ENCODE assay signal across 18 cellular contexts in the genomic region with DNA sequence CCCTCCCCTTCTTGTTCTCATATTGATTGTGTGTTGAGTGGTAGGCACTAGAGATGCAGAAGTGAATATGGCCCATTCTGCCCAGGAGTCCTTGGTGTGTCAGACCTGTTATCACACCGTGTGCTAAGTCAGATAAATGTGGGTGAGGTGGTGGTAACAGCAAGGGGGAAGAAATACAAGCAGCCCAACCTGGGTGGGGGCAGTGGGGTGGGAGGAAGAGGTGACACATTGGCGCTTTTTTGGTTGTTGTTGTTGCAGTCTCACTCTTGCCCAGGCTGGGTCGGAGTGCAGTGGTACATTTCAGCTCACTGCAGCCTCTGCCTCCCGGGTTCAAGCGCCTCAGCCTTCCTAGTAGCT. TPM values are rescaled to one million over a fixed set of nuclear protein-coding genes. Genes with fewer than 3 reads are reported as not detected.
A peak's percentile ranks its signal among the peaks of the same experiment; 100 is the strongest.
DNase-seq lines count a peak whose midpoint lies in the region; ATAC-seq, FAIRE-seq and TF ChIP-seq lines count a peak whose summit lies in the region.
"Had no signal": no experiment of that assay in that cellular context is flagged by ENCODE, and none has a peak within 500 bp of the region (broad histone marks: within the 10 kb centered on the region; RNA-seq: fewer than 3 reads in every experiment).

No MANE protein-coding gene starts in this region.

- in situ Hi-C loops in GM12878 (cut with MboI): loop anchor here (10.0 kb wide), 2 partner anchors 206 to 214 kb away; no protein-coding TSS in a partner anchor

- no TSS peak for BruUV-seq in GM12878 (replicated peaks; lab: Mats Ljungman, UMichigan)

- H2AFZ ChIP-seq in GM12878 (ENCODE audit: control insufficient read depth, low read depth, low read length): no peak overlapping the region

- peak; percentile 10 for DNase-seq in activated CD4-positive, alpha-beta T cell treated with anti-CD3 and anti-CD28 coated beads, Interleukin-2, amount 50 U/mL, for 1 hour
- no peak for DNase-seq in activated CD4-positive, alpha-beta T cell treated with anti-CD3 and anti-CD28 coated beads, Interleukin-2, amount 10 ng/mL, durations not matched to agents 7 days and 5 days
- DNase-seq in T-cell: peak in 31 of 34 experiments; percentile 12 to 70 (median 43)
- no peak for DNase-seq in GM12878 (ENCODE audit: low read depth, low spot score)
- DNase-seq in small intestine: no peak
- DNase-seq in NOMO-1 (lab: John Stamatoyannopoulos, UW; ENCODE audit: unreplicated experiment in 2 of 2): no peak
- DNase-seq in NCI-H1105 treated with DMSO at 0.1 percent for 48 hours (lab: John Stamatoyannopoulos, UW): no peak
- DNase-seq: activated CD4-positive, alpha-beta T cell treated with anti-CD3 and anti-CD28 coated beads, Interleukin-2, amount 50 U/mL, for 48 hours; H7; mammary epithelial cell; NCI-H1694 treated with DMSO at 0.1 percent for 48 hours; NCI-H510A had no signal

- H3K79me2 ChIP-seq in GM12878 (ENCODE audit: control insufficient read depth, insufficient read depth, low read length): peaks cover 100% of the 10 kb centered on the region

- no peak for TF ChIP-seq RAD21 in GM12878 (IDR thresholded peaks at IDR 0.05; ENCODE audit: insufficient read depth, low read depth, low read length)

- H3K27ac Mint-ChIP-seq in activated CD4-positive, alpha-beta T cell treated with anti-CD3 and anti-CD28 coated beads, Interleukin-2, amount 10 ng/mL, durations not matched to agents 7 days and 5 days: no peak overlapping the region
- peak overlapping the region; percentile 82 to 84 for H3K27ac Mint-ChIP-seq in T-cell

- H3K27me3 ChIP-seq in GM12878 (replicated peaks in 1 of 2; ENCODE audit: control insufficient read depth in 2 of 2, insufficient read depth in 2 of 2, low read length in 1 of 2) (no peaks in the 10 kb centered on the region), small intestine (ENCODE audit: control insufficient read depth in 2 of 2, insufficient read depth in 2 of 2, low read length in 2 of 2) (no peaks in the 10 kb centered on the region)
- H3K27me3 ChIP-seq: ascending aorta, neutrophil had no signal

- TF ChIP-seq EP300 in GM12878 (IDR thresholded peaks at IDR 0.05; ENCODE audit: borderline replicate concordance in 1 of 2, control insufficient read depth in 1 of 2, low read depth in 2 of 2, low read length in 2 of 2): no peak

- no peak overlapping the region for H3K4me3 Mint-ChIP-seq in activated CD4-positive, alpha-beta T cell treated with anti-CD3 and anti-CD28 coated beads, Interleukin-2, amount 10 ng/mL, durations not matched to agents 7 days and 5 days
- peak overlapping the region in 2 of 3 donors; percentile 36 to 47 for H3K4me3 Mint-ChIP-seq in T-cell

- intact Hi-C loops in GM12878 (cut with micrococcal nuclease; ENCODE audit: unreplicated experiment): no loop called here

- RAD21 ChIA-PET in GM12878 (lab: Charles Lee; ENCODE audit: unreplicated experiment): interaction anchor here (1.0 to 2.0 kb wide), 4 partner anchors 9 to 100 kb away, joined by 3 to 12 read pairs (median 6); no protein-coding TSS in a partner anchor

- SMC1A ChIA-PET in GM12878 (lab: Charles Lee; ENCODE audit: uncharacterized antibody, unreplicated experiment): interaction anchor here (0.6 to 3.0 kb wide), 10 partner anchors 8 to 202 kb away, joined by 3 to 11 read pairs (median 4); no protein-coding TSS in a partner anchor

- peak overlapping the region; percentile 17; the same call in 1 of the 2 replicates for H3K4me2 ChIP-seq in GM12878 (ENCODE audit: control insufficient read depth, insufficient read depth)
- H3K4me2 ChIP-seq: KMS-11 had no signal

- H3K9me3 ChIP-seq in GM12878 (replicated peaks; ENCODE audit: control insufficient read depth, insufficient read depth, low read length) (no peaks in the 10 kb centered on the region), small intestine (ENCODE audit: control insufficient read depth, low read depth) (no peaks in the 10 kb centered on the region)
- H3K9me3 ChIP-seq: ascending aorta, neutrophil had no signal

- H3K36me3 ChIP-seq in GM12878 (ENCODE audit: control insufficient read depth in 2 of 2, insufficient read depth in 2 of 2, low read length in 1 of 2) (peaks cover 20 to 31% of the 10 kb centered on the region in 2 experiments), small intestine (ENCODE audit: control insufficient read depth in 2 of 2, insufficient read depth in 2 of 2, low read length in 2 of 2) (no peaks in the 10 kb centered on the region)
- H3K36me3 ChIP-seq: ascending aorta, neutrophil had no signal

- H3K9me3 Mint-ChIP-seq in activated CD4-positive, alpha-beta T cell treated with anti-CD3 and anti-CD28 coated beads, Interleukin-2, amount 10 ng/mL, durations not matched to agents 7 days and 5 days: peaks cover 15% of the 10 kb centered on the region
- H3K9me3 Mint-ChIP-seq in T-cell: peaks cover 8 to 13% (median 8%) of the 10 kb centered on the region in 3 donors

- no peak for TF ChIP-seq CTCF in GM12878 (IDR thresholded peaks at IDR 0.05 in 2 of 3, conservative IDR thresholded peaks at IDR 0.05 in 1 of 3; ENCODE audit: control insufficient read depth in 2 of 3, extremely low read depth in 1 of 3, insufficient read depth in 1 of 3, low read depth in 3 of 3, low read length in 3 of 3)

- no peaks in the 10 kb centered on the region for H3K27me3 Mint-ChIP-seq in activated CD4-positive, alpha-beta T cell treated with anti-CD3 and anti-CD28 coated beads, Interleukin-2, amount 10 ng/mL, durations not matched to agents 7 days and 5 days
- no peaks in the 10 kb centered on the region for H3K27me3 Mint-ChIP-seq in T-cell

- H4K20me1 ChIP-seq in GM12878 (ENCODE audit: control insufficient read depth, insufficient read depth): peaks cover 55% of the 10 kb centered on the region

- TF ChIP-seq POLR2A in GM12878 (IDR thresholded peaks at IDR 0.05; ENCODE audit: low read depth, low read length): peak; percentile 23; the same call in 1 of the 2 replicates

- H3K4me1 Mint-ChIP-seq in activated CD4-positive, alpha-beta T cell treated with anti-CD3 and anti-CD28 coated beads, Interleukin-2, amount 10 ng/mL, durations not matched to agents 7 days and 5 days: peaks cover 41% of the 10 kb centered on the region
- H3K4me1 Mint-ChIP-seq in T-cell: peaks cover 90 to 93% (median 93%) of the 10 kb centered on the region in 3 donors

- peak; percentile 48 to 77 (median 66) for ATAC-seq in T-cell (replicated peaks in 1 of 4)
- ATAC-seq in GM12878: peak; percentile 40
- no peak for ATAC-seq in HG03039 (IDR thresholded peaks at IDR 0.05; ENCODE audit: unreplicated experiment)

- POLR2A ChIA-PET in activated CD4-positive, alpha-beta T cell treated with anti-CD3 and anti-CD28 coated beads, Interleukin-2, amount 10 ng/mL, durations not matched to agents 7 days and 5 days (lab: Charles Lee): no interaction called here
- POLR2A ChIA-PET in T-cell (lab: Charles Lee) (interaction anchor here in 1 of 2 donors (0.6 to 1.9 kb wide), 2 partner anchors 8 to 11 kb away, joined by 3 to 4 read pairs; no protein-coding TSS in a partner anchor), GM12878 (lab: Charles Lee) (interaction anchor here (1.9 kb wide), 1 partner anchor 9 kb away, joined by 7 read pairs; no protein-coding TSS in a partner anchor)

- FAIRE-seq in GM12878 (lab: Jason Lieb, UNC): peak; percentile 18
- FAIRE-seq in small intestine (lab: Jason Lieb, UNC): no peak
- FAIRE-seq: D721Med had no signal

- H3K4me3 ChIP-seq in GM12878: peak overlapping the region; percentile 31; the same call in 1 of the 2 replicates
- no peak overlapping the region for H3K4me3 ChIP-seq in small intestine (ENCODE audit: low read depth in 1 of 2, low read length in 2 of 2)
- H3K4me3 ChIP-seq: ascending aorta, skin epidermis had no signal

- peaks cover 59% of the 10 kb centered on the region for H3K36me3 Mint-ChIP-seq in activated CD4-positive, alpha-beta T cell treated with anti-CD3 and anti-CD28 coated beads, Interleukin-2, amount 10 ng/mL, durations not matched to agents 7 days and 5 days (ENCODE audit: low read depth)
- peaks cover 49% of the 10 kb centered on the region for H3K36me3 Mint-ChIP-seq in T-cell

- CTCF ChIA-PET in activated CD4-positive, alpha-beta T cell treated with anti-CD3 and anti-CD28 coated beads, Interleukin-2, amount 10 ng/mL, durations not matched to agents 7 days and 5 days (lab: Charles Lee): no interaction called here
- CTCF ChIA-PET in T-cell (lab: Charles Lee) (interaction anchor here in 1 of 2 donors (1.3 kb wide), 1 partner anchor 8 kb away, joined by 3 read pairs; no protein-coding TSS in a partner anchor), GM12878 (lab: Yijun Ruan, JAX) (interaction anchor here (1.1 to 2.2 kb wide), 3 partner anchors 9 to 58 kb away, joined by 3 to 13 read pairs (median 4); no protein-coding TSS in a partner anchor)

- 78% methylated on average over 5 of the region's 5 CpGs for WGBS in GM12878 (ENCODE audit: insufficient coverage, insufficient replicate concordance, low lambda C conversion rate, missing lambda C conversion rate)
- WGBS in small intestine, 3 donors: 68 to 72% (median 72%) methylated on average over 5 of the region's 5 CpGs

- peaks cover 12% of the 10 kb centered on the region; the same call in 1 of the 2 replicates for H3K4me1 ChIP-seq in GM12878 (ENCODE audit: control insufficient read depth, insufficient read depth, low read length)
- H3K4me1 ChIP-seq in small intestine (ENCODE audit: control insufficient read depth in 2 of 2, insufficient read depth in 1 of 2, low read depth in 1 of 2, low read length in 1 of 2): peaks cover 10 to 14% of the 10 kb centered on the region in 2 donors

- no peak overlapping the region for H3K9ac ChIP-seq in GM12878 (ENCODE audit: control insufficient read depth, insufficient read depth, low read length)
- H3K9ac ChIP-seq: KMS-11 had no signal

- H3K27ac ChIP-seq in GM12878 (ENCODE audit: control insufficient read depth, insufficient read depth) (0 out of 2 replicates have a peak overlapping the region, but pooled peaks have one; percentile 2), small intestine (ENCODE audit: low read depth in 1 of 2, low read length in 1 of 2) (peak overlapping the region; percentile 6 to 11)
- H3K27ac ChIP-seq: ascending aorta, KMS-11, neutrophil had no signal

RNA-seq across cellular contexts. Expression of gene B3GNT2, which starts 12.8 kb away (rescaled TPM):
- total RNA-seq in activated CD4-positive, alpha-beta T cell treated with anti-CD3 and anti-CD28 coated beads, Interleukin-2, amount 10 ng/mL, durations not matched to agents 7 days and 5 days: 10 to 100 TPM; 28.0 to 30.6 TPM
- total RNA-seq in T-cell: 10 to 100 TPM; 20.9 to 47.3 (median 22.4) TPM
- total RNA-seq in GM12878 (2013; cell fraction: nucleolus; rRNA removed): 162 and 165 TPM in 2 replicates
- total RNA-seq in GM12878 (2014; rRNA removed): 78.7 and 97.7 TPM in 2 replicates
- 93.5 and 98.4 TPM in 2 replicates for total RNA-seq in GM12878 (2014; rRNA removed; fragmentation: Illumina TruSeq; extraction: Trizol)
- 59.6 and 63.8 TPM in 2 replicates for total RNA-seq in GM12878 (2021)
- polyA plus RNA-seq in GM12878 (2011; ENCODE audit: low read depth): 31.4 TPM
- 73.9 and 100 TPM in 2 replicates for polyA plus RNA-seq in GM12878 (2011; rRNA removed)
- polyA plus RNA-seq in GM12878 (2011; cell fraction: cytosol; rRNA removed): 32.6 and 37.4 TPM in 2 replicates
- 25.4 and 27.2 TPM in 2 replicates for polyA plus RNA-seq in GM12878 (2011; cell fraction: nucleus; rRNA removed)
- 41.8 and 83.8 TPM in 2 replicates for polyA plus RNA-seq in GM12878 (2012)
- 84.8 and 117 TPM in 2 replicates for polyA plus RNA-seq in GM12878 (2014; fragmentation: Illumina TruSeq; extraction: Trizol)
- 10 to 100 TPM; 19.7 to 36.5 TPM for polyA plus RNA-seq in GM12878 (2014; fragmentation: Nextera tagmentation; extraction: Ambion mirVana)
- polyA plus RNA-seq in GM12878 (2014; rRNA removed): 48.3 and 58.9 TPM in 2 replicates
- 100 to 1,000 TPM; 102 to 103 TPM for polyA plus RNA-seq in GM12878 (2016; fragmentation: Nextera tagmentation; extraction: Ambion mirVana)
- 72.0 and 80.5 TPM in 2 replicates for polyA minus RNA-seq in GM12878 (2011; rRNA and poly(A)+ RNA removed)
- 27.7 and 31.4 TPM in 2 replicates for polyA minus RNA-seq in GM12878 (2011; cell fraction: cytosol; rRNA and poly(A)+ RNA removed)
- polyA minus RNA-seq in GM12878 (2011; cell fraction: nucleus; rRNA and poly(A)+ RNA removed): 20.8 and 31.0 TPM in 2 replicates
- 10 to 100 TPM; 13.4 to 24.3 (median 14.1) TPM for polyA plus RNA-seq in small intestine

Comparison
In these comparisons a context has a peak if more than half of its experiments do, and no peak if none do; other contexts are left out.
1. DNase-seq: peak in activated CD4-positive, alpha-beta T cell treated with anti-CD3 and anti-CD28 coated beads, Interleukin-2, amount 50 U/mL, for 1 hour (single experiment) and T-cell (31 of 34); none in activated CD4-positive, alpha-beta T cell treated with anti-CD3 and anti-CD28 coated beads, Interleukin-2, amount 10 ng/mL, durations not matched to agents 7 days and 5 days (single experiment), GM12878 (single experiment), small intestine (single experiment), NOMO-1 (0 of 2) and NCI-H1105 treated with DMSO at 0.1 percent for 48 hours (single experiment).